Comparison of ENCODE assay signal across 8 cellular contexts in genomic region chr7:149261829-149262617, GRCh38. TPM values are rescaled to one million over a fixed set of nuclear protein-coding genes. Genes with fewer than 3 reads are reported as not detected.
DNase-seq lines count a peak whose midpoint lies in the region; ATAC-seq and TF ChIP-seq lines count a peak whose summit lies in the region.

TSS of gene ZNF783 (plus strand) at chr7:149262196. CDS start at chr7:149262334, 138 bp downstream.

- no peaks in the 10 kb centered on the region for H3K27me3 Mint-ChIP-seq in chondrocyte (ENCODE audit: low read depth)

- ATAC-seq in GM18907 (IDR thresholded peaks at IDR 0.05; ENCODE audit: unreplicated experiment) (peak; percentile 86), HG03139 (IDR thresholded peaks at IDR 0.05; ENCODE audit: unreplicated experiment) (peak; percentile 82)

- peak within 1 kb of the TSS; percentile 65 for H3K4me3 ChIP-seq in AG10803 (ENCODE audit: low read length)

- H3K36me3 Mint-ChIP-seq in chondrocyte (ENCODE audit: low read depth), result peaks cover 11% of the 10 kb centered on the region

- no peaks in the 10 kb centered on the region for H3K9me3 Mint-ChIP-seq in chondrocyte (ENCODE audit: low read depth)

- peak; percentile 90 for DNase-seq in AG10803 (ENCODE audit: low read depth)
- peak; percentile 84 for DNase-seq in NCI-H345 (lab: John Stamatoyannopoulos, UW)
- DNase-seq in activated CD4-positive, alpha-beta T cell treated with anti-CD3 and anti-CD28 coated beads for 1 hour, result peak; percentile 79
- DNase-seq in chondrocyte (ENCODE audit: low spot score), result no peak
- peak; percentile 57 to 75 (median 67) for DNase-seq in stimulated activated CD4-positive, alpha-beta T cell treated with anti-CD3 and anti-CD28 coated beads, Interleukin-1b, Interleukin-23, amount 100 ng/mL, for 24 hours (ENCODE audit: low read depth in 4 of 4, low spot score in 1 of 4)

- peaks cover 29% of the 10 kb centered on the region for H3K4me1 Mint-ChIP-seq in chondrocyte (ENCODE audit: low read depth)

- H3K27ac Mint-ChIP-seq in chondrocyte (ENCODE audit: unreplicated experiment), result peak within 1 kb of the TSS; percentile 95

- no peaks in the 10 kb centered on the region for H3K27me3 ChIP-seq in layer of hippocampus (ENCODE audit: control insufficient read depth, insufficient read depth, low read length)

- TF ChIP-seq CTCF in AG10803 (conservative IDR thresholded peaks at IDR 0.05; ENCODE audit: low read length), result peak; percentile 44
- TF ChIP-seq CTCF in chondrocyte (IDR thresholded peaks at IDR 0.05), result peak; percentile 90

- peak within 1 kb of the TSS; percentile 82 for H3K27ac ChIP-seq in layer of hippocampus (ENCODE audit: low read depth, low read length)

- peak within 1 kb of the TSS; percentile 81 for H3K4me3 Mint-ChIP-seq in chondrocyte (ENCODE audit: unreplicated experiment)

RNA-seq across cellular contexts. Expression of gene ZNF783, which starts in this region (rescaled TPM):
- 19.0 to 22.8 TPM (median 19.9 TPM) in 3 replicates for total RNA-seq in chondrocyte
